ENCODE assay signal across 9 cellular contexts in the genomic region with DNA sequence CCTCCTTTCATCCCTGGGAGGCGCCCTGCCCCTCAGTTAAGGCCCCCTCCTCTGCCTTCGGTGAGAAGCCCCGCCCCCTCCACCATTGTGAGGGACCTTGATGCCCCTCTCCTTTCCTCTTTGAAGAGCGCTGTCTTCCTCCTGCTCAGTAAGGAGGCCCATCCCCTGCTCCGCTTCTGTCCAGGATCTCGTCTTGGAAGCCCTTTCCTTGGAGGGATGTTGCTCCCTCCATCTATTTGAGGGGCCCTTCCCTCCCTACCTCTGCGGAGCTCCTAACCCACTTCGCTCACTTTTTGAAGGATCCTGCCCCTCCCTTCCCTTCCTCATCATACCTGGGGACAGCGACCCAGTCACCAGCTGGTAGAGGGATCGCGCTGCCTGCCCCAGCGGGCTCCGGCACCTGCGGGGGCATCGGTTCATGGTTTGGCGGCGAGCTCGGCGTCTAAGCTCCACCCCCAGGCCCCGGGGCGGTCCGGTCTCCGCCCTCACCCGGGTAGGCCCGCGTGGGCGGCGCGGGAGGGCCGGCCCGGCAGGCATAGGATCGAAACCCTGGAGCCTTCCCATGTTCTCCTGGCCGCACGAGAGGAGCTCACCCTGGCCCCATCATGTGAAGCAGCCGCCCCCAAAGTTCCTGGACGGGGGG. TPM values are rescaled to one million over a fixed set of nuclear protein-coding genes. Genes with fewer than 3 reads are reported as not detected.
DNase-seq lines count a peak whose midpoint lies in the region; ATAC-seq and TF ChIP-seq lines count a peak whose summit lies in the region.
"Had no signal": no experiment of that assay in that cellular context is flagged by ENCODE, and none has a peak within 500 bp of the region (broad histone marks: within the 10 kb centered on the region; RNA-seq: fewer than 3 reads in every experiment).

No MANE protein-coding gene starts in this region.

- TF ChIP-seq CTCF in Caco-2 (IDR thresholded peaks at IDR 0.05; ENCODE audit: insufficient read depth in 1 of 2, low read depth in 1 of 2, low read length in 1 of 2, severe bottlenecking in 1 of 2, unreplicated experiment in 1 of 2): no peak
- no peak for TF ChIP-seq CTCF in mucosa of descending colon (IDR thresholded peaks at IDR 0.05)

- peak; percentile 71 for ATAC-seq in activated CD8-positive, alpha-beta memory T cell treated with anti-CD3 and anti-CD28 coated beads, Interleukin-2, amount 10 ng/mL, durations not matched to agents 7 days and 5 days
- peak; percentile 66 for ATAC-seq in mucosa of descending colon
- ATAC-seq in GM18498 (IDR thresholded peaks at IDR 0.05; ENCODE audit: unreplicated experiment): no peak

- H3K4me3 ChIP-seq in Caco-2 (ENCODE audit: low read depth, low read length) (peak overlapping the region; percentile 30), mucosa of descending colon (no peak overlapping the region)

- BruUV-seq in Caco-2 (replicated peaks; lab: Mats Ljungman, UMichigan): no TSS peak

- H3K4me1 ChIP-seq in Caco-2: peaks cover 28% of the 10 kb centered on the region
- H3K4me1 ChIP-seq in mucosa of descending colon (ENCODE audit: low read depth): peaks cover 12% of the 10 kb centered on the region

- H3K9me3 Mint-ChIP-seq in Caco-2 (ENCODE audit: unreplicated experiment) (no peaks in the 10 kb centered on the region), IgD-negative memory B cell (no peaks in the 10 kb centered on the region)
- H3K9me3 Mint-ChIP-seq in activated CD8-positive, alpha-beta memory T cell treated with anti-CD3 and anti-CD28 coated beads, Interleukin-2, amount 10 ng/mL, durations not matched to agents 7 days and 5 days (ENCODE audit: low read depth): no peaks in the 10 kb centered on the region

- H3K27me3 Mint-ChIP-seq in Caco-2 (ENCODE audit: insufficient read depth, unreplicated experiment): no peaks in the 10 kb centered on the region
- peaks cover 3% of the 10 kb centered on the region for H3K27me3 Mint-ChIP-seq in IgD-negative memory B cell
- H3K27me3 Mint-ChIP-seq in activated CD8-positive, alpha-beta memory T cell treated with anti-CD3 and anti-CD28 coated beads, Interleukin-2, amount 10 ng/mL, durations not matched to agents 7 days and 5 days: peaks cover 12% of the 10 kb centered on the region

- DNase-seq in Caco-2: peak in 1 of 2 experiments; percentile 49
- peak; percentile 64 for DNase-seq in activated CD8-positive, alpha-beta memory T cell treated with anti-CD3 and anti-CD28 coated beads, Interleukin-2, amount 10 ng/mL, durations not matched to agents 7 days and 5 days
- peak; percentile 50 for DNase-seq in epidermal melanocyte (ENCODE audit: insufficient read length, low spot score)
- peak; percentile 54 to 79 (median 74) for DNase-seq in mucosa of descending colon
- DNase-seq in 8988T: no peak

- POLR2A ChIA-PET in Caco-2 (lab: Charles Lee): interaction anchor here (0.5 to 1.2 kb wide), 2 partner anchors 21 to 23 kb away, joined by 5 to 12 read pairs; a partner anchor contains a TSS

- H3K4me3 Mint-ChIP-seq in Caco-2 (ENCODE audit: unreplicated experiment) (peak overlapping the region; percentile 71), IgD-negative memory B cell (peak overlapping the region; percentile 52 to 92 (median 78))
- peak overlapping the region; percentile 73 for H3K4me3 Mint-ChIP-seq in activated CD8-positive, alpha-beta memory T cell treated with anti-CD3 and anti-CD28 coated beads, Interleukin-2, amount 10 ng/mL, durations not matched to agents 7 days and 5 days

- H3K36me3 ChIP-seq in Caco-2 (ENCODE audit: control insufficient read depth, insufficient read depth, low read length) (peaks cover 3% of the 10 kb centered on the region; the same call in 1 of the 2 replicates), mucosa of descending colon (ENCODE audit: low read depth) (no peaks in the 10 kb centered on the region)

- H3K4me1 Mint-ChIP-seq in Caco-2 (ENCODE audit: low read depth, unreplicated experiment): peaks cover 10% of the 10 kb centered on the region
- peaks cover 34 to 53% (median 41%) of the 10 kb centered on the region in 3 donors for H3K4me1 Mint-ChIP-seq in IgD-negative memory B cell
- peaks cover 45% of the 10 kb centered on the region for H3K4me1 Mint-ChIP-seq in activated CD8-positive, alpha-beta memory T cell treated with anti-CD3 and anti-CD28 coated beads, Interleukin-2, amount 10 ng/mL, durations not matched to agents 7 days and 5 days

- CTCF ChIA-PET in Caco-2 (lab: Charles Lee): interaction anchor here (0.7 to 3.3 kb wide), 2 partner anchors 36 to 170 kb away, joined by 7 to 41 read pairs; no protein-coding TSS in a partner anchor
- CTCF ChIA-PET in activated CD8-positive, alpha-beta memory T cell treated with anti-CD3 and anti-CD28 coated beads, Interleukin-2, amount 10 ng/mL, durations not matched to agents 7 days and 5 days (lab: Charles Lee): interaction anchor here (0.6 to 11.5 kb wide), 22 partner anchors 8 to 555 kb away, joined by 3 to 228 read pairs (median 9); a partner anchor contains a TSS

- peak overlapping the region; percentile 40 for H3K27ac Mint-ChIP-seq in Caco-2 (ENCODE audit: unreplicated experiment)
- H3K27ac Mint-ChIP-seq in IgD-negative memory B cell: peak overlapping the region in 2 of 3 donors; percentile 69 to 80
- no peak overlapping the region for H3K27ac Mint-ChIP-seq in activated CD8-positive, alpha-beta memory T cell treated with anti-CD3 and anti-CD28 coated beads, Interleukin-2, amount 10 ng/mL, durations not matched to agents 7 days and 5 days

- H3K36me3 Mint-ChIP-seq in Caco-2 (ENCODE audit: insufficient read depth, unreplicated experiment) (peaks cover 17% of the 10 kb centered on the region), IgD-negative memory B cell (no peaks in the 10 kb centered on the region)
- no peaks in the 10 kb centered on the region for H3K36me3 Mint-ChIP-seq in activated CD8-positive, alpha-beta memory T cell treated with anti-CD3 and anti-CD28 coated beads, Interleukin-2, amount 10 ng/mL, durations not matched to agents 7 days and 5 days

- H3K9me3 ChIP-seq in Caco-2 (no peaks in the 10 kb centered on the region), mucosa of descending colon (no peaks in the 10 kb centered on the region)

- no peaks in the 10 kb centered on the region for H3K27me3 ChIP-seq in Caco-2 (replicated peaks; ENCODE audit: control insufficient read depth, insufficient read depth, low read length)

- intact Hi-C loops in Caco-2 (cut with micrococcal nuclease; ENCODE audit: unreplicated experiment): loop anchor here (1.0 to 5.0 kb wide), 2 partner anchors 48 to 171 kb away; no protein-coding TSS in a partner anchor
- intact Hi-C loops in mucosa of descending colon (cut with DNase I, micrococcal nuclease): loop anchor here in 1 of 2 donors (10.0 kb wide), 1 partner anchor 165 kb away; no protein-coding TSS in a partner anchor

- peak overlapping the region; percentile 13 for H3K27ac ChIP-seq in temporal lobe (ENCODE audit: low read depth, low read length)
- H3K27ac ChIP-seq: HL-60 had no signal

RNA-seq across cellular contexts. Expression of a gene that starts 4.1 kb away (rescaled TPM):
- total RNA-seq in Caco-2 (2022) (5.5 and 6.1 TPM in 2 replicates), mucosa of descending colon (1 to 10 TPM; 3.7 to 5.9 (median 4.2) TPM), temporal lobe (7.9 TPM)
- polyA plus RNA-seq in IgD-negative memory B cell: 14.5 TPM
- total RNA-seq in activated CD8-positive, alpha-beta memory T cell treated with anti-CD3 and anti-CD28 coated beads, Interleukin-2, amount 10 ng/mL, durations not matched to agents 7 days and 5 days: 1 to 10 TPM; 1.6 to 2.3 TPM

RNA-seq across cellular contexts. Expression of a gene that starts 21.3 kb away (rescaled TPM):
- total RNA-seq in Caco-2 (2022) (76.9 and 84.3 TPM in 2 replicates), mucosa of descending colon (100 to 1,000 TPM in 2 of 3 donors, 10 to 100 TPM in 1; 80.8 to 112 (median 110) TPM), temporal lobe (328 TPM)
- 47.8 TPM for polyA plus RNA-seq in IgD-negative memory B cell
- 100 to 1,000 TPM; 120 to 139 TPM for total RNA-seq in activated CD8-positive, alpha-beta memory T cell treated with anti-CD3 and anti-CD28 coated beads, Interleukin-2, amount 10 ng/mL, durations not matched to agents 7 days and 5 days

RNA-seq across cellular contexts. Expression of a gene that starts 56.3 kb away (rescaled TPM):
- 92.6 and 103 TPM in 2 replicates for total RNA-seq in Caco-2 (2022)
- polyA plus RNA-seq in IgD-negative memory B cell: 2.9 TPM
- total RNA-seq in activated CD8-positive, alpha-beta memory T cell treated with anti-CD3 and anti-CD28 coated beads, Interleukin-2, amount 10 ng/mL, durations not matched to agents 7 days and 5 days: 10 to 100 TPM; 46.1 to 75.4 TPM
- 10 to 100 TPM; 14.4 to 27.4 (median 15.3) TPM for total RNA-seq in mucosa of descending colon
- 20.9 TPM for total RNA-seq in temporal lobe
